ENCODE assay signal across 19 cellular contexts in genomic region chr18:21300035-21300434, GRCh38. TPM values are rescaled to one million over a fixed set of nuclear protein-coding genes. Genes with fewer than 3 reads are reported as not detected.
"Had no signal": no experiment of that assay in that cellular context is flagged by ENCODE, and none has a peak within 500 bp of the region (broad histone marks: within the 10 kb centered on the region; RNA-seq: fewer than 3 reads in every experiment).

No MANE protein-coding gene starts in this region.

- H3K36me3 ChIP-seq: esophagus squamous epithelium, gastrocnemius medialis, left ventricle myocardium inferior, upper lobe of right lung had no signal

- H3K36me3 Mint-ChIP-seq: activated naive CD8-positive, alpha-beta T cell treated with anti-CD3 and anti-CD28 coated beads for 36 hours had no signal

- H3K4me3 ChIP-seq: esophagus squamous epithelium, gastrocnemius medialis, left ventricle myocardium inferior, upper lobe of right lung had no signal

- ATAC-seq: activated CD4-positive, alpha-beta T cell treated with anti-CD3 and anti-CD28 coated beads for 36 hours; gastrocnemius medialis; upper lobe of right lung had no signal

- H3K27ac Mint-ChIP-seq: activated B cell treated with CpG ODN at 0.5 μM for 24 hours; activated CD4-positive, alpha-beta T cell treated with anti-CD3 and anti-CD28 coated beads for 36 hours; activated naive CD8-positive, alpha-beta T cell treated with anti-CD3 and anti-CD28 coated beads for 36 hours; T-helper 1 cell treated with Interleukin-12 subunit alpha and Interleukin-12 subunit beta and Interleukin-4 antibody, amounts not matched to agents 30 μg/mL and 1 μg/mL, for 36 hours had no signal

- H3K9me3 Mint-ChIP-seq: activated B cell treated with CpG ODN at 0.5 μM for 24 hours; activated naive CD8-positive, alpha-beta T cell treated with anti-CD3 and anti-CD28 coated beads for 36 hours; T-helper 1 cell treated with Interleukin-12 subunit alpha and Interleukin-12 subunit beta and Interleukin-4 antibody, amounts not matched to agents 30 μg/mL and 1 μg/mL, for 36 hours had no signal

- H3K4me1 ChIP-seq: esophagus squamous epithelium, gastrocnemius medialis, upper lobe of right lung had no signal

- H3K27ac ChIP-seq: esophagus squamous epithelium, gastrocnemius medialis, left ventricle myocardium inferior, upper lobe of right lung had no signal

- H3K4me3 Mint-ChIP-seq: activated B cell treated with CpG ODN at 0.5 μM for 24 hours; activated CD4-positive, alpha-beta T cell treated with anti-CD3 and anti-CD28 coated beads for 36 hours; activated naive CD8-positive, alpha-beta T cell treated with anti-CD3 and anti-CD28 coated beads for 36 hours; T-helper 1 cell treated with Interleukin-12 subunit alpha and Interleukin-12 subunit beta and Interleukin-4 antibody, amounts not matched to agents 30 μg/mL and 1 μg/mL, for 36 hours had no signal

- H3K9me3 ChIP-seq: esophagus squamous epithelium, gastrocnemius medialis, left ventricle myocardium inferior, upper lobe of right lung had no signal

- H3K27me3 ChIP-seq: gastrocnemius medialis, upper lobe of right lung had no signal

- DNase-seq: activated B cell treated with CpG ODN at 0.5 μM for 24 hours; activated CD4-positive, alpha-beta T cell treated with anti-CD3 and anti-CD28 coated beads for 36 hours; activated CD4-positive, alpha-beta T cell treated with anti-CD3 and anti-CD28 coated beads, Interleukin-2, amount 50 U/mL, for 4 hours; activated naive CD4-positive, alpha-beta T cell treated with Interleukin-2 at 50 U/mL for 16 hours; activated naive CD8-positive, alpha-beta T cell treated with anti-CD3 and anti-CD28 coated beads for 36 hours; activated T-cell treated with anti-CD3 and anti-CD28 coated beads, Interleukin-2, amount 50 U/mL, for 48 hours; central memory CD4-positive, alpha-beta T cell; effector memory CD4-positive, alpha-beta T cell; esophagus squamous epithelium; gastrocnemius medialis; hippocampal formation; kidney glomerular epithelial cell; left ventricle myocardium inferior; retina; stimulated activated CD4-positive, alpha-beta T cell treated with anti-CD3 and anti-CD28 coated beads, Interleukin-4, amount 100 ng/mL, for 24 hours; stimulated activated naive CD4-positive, alpha-beta T cell treated with Interleukin-2 at 50 U/mL for 16 hours; T1000; upper lobe of right lung had no signal

- H3K4me1 Mint-ChIP-seq: activated B cell treated with CpG ODN at 0.5 μM for 24 hours; activated CD4-positive, alpha-beta T cell treated with anti-CD3 and anti-CD28 coated beads for 36 hours; activated naive CD8-positive, alpha-beta T cell treated with anti-CD3 and anti-CD28 coated beads for 36 hours had no signal

RNA-seq across cellular contexts. Expression of gene GREB1L, which starts 58.0 kb away (rescaled TPM):
- total RNA-seq: activated B cell treated with CpG ODN at 0.5 μM for 24 hours; activated CD4-positive, alpha-beta T cell treated with anti-CD3 and anti-CD28 coated beads for 36 hours; activated naive CD8-positive, alpha-beta T cell treated with anti-CD3 and anti-CD28 coated beads for 36 hours had no signal
